In the genomic region with DNA sequence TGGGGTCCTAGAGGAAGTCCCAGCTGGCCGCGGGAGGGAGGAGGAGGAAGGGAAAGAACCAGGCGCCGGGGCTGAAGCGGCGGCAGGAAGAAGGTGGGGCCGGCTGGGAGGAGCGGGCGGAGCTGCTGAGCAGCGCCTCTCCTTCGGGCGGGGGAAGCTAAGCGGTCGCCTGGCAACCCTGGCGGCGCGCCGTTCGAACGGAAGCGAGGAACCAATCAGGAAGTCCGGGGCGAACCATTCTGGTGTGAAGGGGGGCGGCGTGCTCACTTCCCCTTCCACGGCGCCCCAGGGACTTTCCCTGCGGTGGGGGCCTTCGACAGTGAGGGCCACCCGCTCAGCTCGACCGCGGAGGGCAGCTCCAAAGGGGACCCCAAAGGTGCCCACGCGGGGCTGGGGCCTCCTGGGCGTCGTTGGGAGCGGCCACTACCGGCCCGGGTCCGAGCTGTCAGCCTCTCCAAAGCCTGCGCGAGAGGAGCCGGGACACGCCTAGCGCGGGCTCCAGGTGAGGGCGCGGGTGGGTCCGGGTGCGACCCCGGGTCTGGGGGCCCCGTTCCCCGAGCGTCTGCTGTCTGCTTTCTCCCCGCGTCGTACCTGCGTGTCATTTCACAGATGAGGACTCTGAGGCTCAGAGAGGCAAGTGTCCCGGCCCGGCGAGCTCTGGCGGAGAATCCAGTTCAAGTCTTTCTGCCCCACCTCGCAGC, we compare ENCODE assay signal across 8 cellular contexts. TPM values are rescaled to one million over a fixed set of nuclear protein-coding genes. Genes with fewer than 3 reads are reported as not detected.
DNase-seq lines count a peak whose midpoint lies in the region; ATAC-seq and TF ChIP-seq lines count a peak whose summit lies in the region.

A gene (plus strand): TSS at position 266 of the 701 bp plus-strand sequence. CDS start 11,090 bp downstream, outside the sequence.

- ATAC-seq in GM18907 (IDR thresholded peaks at IDR 0.05; ENCODE audit: unreplicated experiment) = peak; percentile 94
- peak; percentile 96 for ATAC-seq in HG03139 (IDR thresholded peaks at IDR 0.05; ENCODE audit: unreplicated experiment)

- H3K27ac ChIP-seq in VCaP = peak within 1 kb of the TSS; percentile 89
- H3K27ac ChIP-seq in skeletal muscle tissue (ENCODE audit: low read depth, low read length) = peak within 1 kb of the TSS; percentile 78

- H3K36me3 ChIP-seq in skeletal muscle tissue (ENCODE audit: control insufficient read depth in 3 of 3, insufficient read depth in 3 of 3, low read length in 3 of 3) = no peaks in the 10 kb centered on the region

- TF ChIP-seq CTCF in VCaP (conservative IDR thresholded peaks at IDR 0.05) = no peak

- H3K27me3 ChIP-seq in skeletal muscle tissue (ENCODE audit: control insufficient read depth in 3 of 3, insufficient read depth in 3 of 3, low read length in 3 of 3) = no peaks in the 10 kb centered on the region

- peaks cover 19 to 43% (median 31%) of the 10 kb centered on the region in 3 donors for H3K4me1 ChIP-seq in skeletal muscle tissue (ENCODE audit: control insufficient read depth in 3 of 3, insufficient read depth in 3 of 3, low read length in 3 of 3)

- H3K9me3 ChIP-seq in iPS-18c (ENCODE audit: control insufficient read depth, insufficient read depth, low read length) (no peaks in the 10 kb centered on the region), skeletal muscle tissue (ENCODE audit: control insufficient read depth in 3 of 3, low read length in 3 of 3) (peaks cover 0 to 2% (median 0%) of the 10 kb centered on the region in 3 donors)

- H3K9ac ChIP-seq in skeletal muscle tissue (ENCODE audit: low read depth in 1 of 3, low read length in 3 of 3) = peak within 1 kb of the TSS; percentile 76 to 94 (median 84)

- in situ Hi-C loops in T47D (cut with HindIII; ENCODE audit: low pct_unique_long_range_greater_than_20kb, low sequenced_read_pairs) = no loop called here

- DNase-seq in AG08395 (ENCODE audit: low spot score) (peak; percentile 97), NCI-H2196 treated with DMSO at 0.1 percent for 48 hours (lab: John Stamatoyannopoulos, UW; ENCODE audit: unreplicated experiment) (peak; percentile 87), T47D (ENCODE audit: low read depth in 1 of 2, low spot score in 1 of 2) (peak; percentile 86 to 96)

- H3K4me3 ChIP-seq in iPS-18c (ENCODE audit: insufficient read depth, low read depth, low read length) (peak within 1 kb of the TSS; percentile 87), skeletal muscle tissue (ENCODE audit: low read length in 3 of 3) (peak within 1 kb of the TSS; percentile 78 to 83 (median 81))

RNA-seq across cellular contexts. Expression of the gene that starts here (rescaled TPM):
- total RNA-seq in skeletal muscle tissue = 7.3 TPM

Comparison
In these comparisons a context has a peak if more than half of its experiments do, and no peak if none do; other contexts are left out.
1. Peak in every context shown above with its lines: DNase-seq, ATAC-seq, H3K4me3 ChIP-seq and H3K27ac ChIP-seq.